ENCODE assay signal across 16 cellular contexts in the genomic region with DNA sequence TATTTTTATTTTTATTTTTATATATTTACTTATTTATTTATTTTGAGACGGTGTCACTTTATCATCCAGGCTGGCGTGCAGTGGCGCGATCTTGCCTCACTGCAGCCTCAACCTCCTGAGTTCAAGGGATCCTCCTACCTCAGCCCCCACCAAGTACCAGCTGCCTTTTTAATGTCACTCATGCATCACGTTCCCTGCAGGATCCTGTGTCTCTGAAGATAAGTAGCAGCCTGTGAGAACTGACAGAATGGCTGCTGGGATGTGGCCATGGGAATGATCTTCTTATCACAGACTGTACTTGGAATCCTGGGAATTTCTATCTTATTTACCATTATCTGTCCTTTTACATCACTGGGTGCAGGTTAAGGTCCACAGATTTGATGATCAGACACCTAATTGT.
"Had no signal": no experiment of that assay in that cellular context is flagged by ENCODE, and none has a peak within 500 bp of the region (broad histone marks: within the 10 kb centered on the region; RNA-seq: fewer than 3 reads in every experiment).

No MANE protein-coding gene starts in this region.

- H3K27me3 ChIP-seq: cardiac muscle cell, thyroid gland had no signal

- H3K4me1 Mint-ChIP-seq: activated naive CD8-positive, alpha-beta T cell treated with anti-CD3 and anti-CD28 coated beads for 36 hours; activated T-helper 17 cell treated with anti-CD3 and anti-CD28 coated beads, Interleukin-2, amount 50 U/mL, for 72 hours; nephron had no signal

- H3K9me3 ChIP-seq: thyroid gland had no signal

- DNase-seq: activated CD4-positive, alpha-beta T cell treated with anti-CD3 and anti-CD28 coated beads, Interleukin-2, amount 10 ng/mL, durations not matched to agents 24 days and 14 days; activated CD8-positive, alpha-beta T cell treated with anti-CD3 and anti-CD28 coated beads for 36 hours; activated naive CD4-positive, alpha-beta T cell; activated naive CD8-positive, alpha-beta T cell treated with anti-CD3 and anti-CD28 coated beads for 36 hours; activated T-cell treated with anti-CD3 and anti-CD28 coated beads, Interleukin-2, amount 50 U/mL, for 1 hour; amniotic stem cell; effector memory CD8-positive, alpha-beta T cell; hippocampal formation; islet precursor cell; midbrain; stimulated activated naive CD4-positive, alpha-beta T cell treated with Interleukin-2 at 50 U/mL for 16 hours; thyroid gland had no signal

- H3K27me3 Mint-ChIP-seq: activated CD4-positive, alpha-beta T cell treated with anti-CD3 and anti-CD28 coated beads, Interleukin-2, amount 10 ng/mL, durations not matched to agents 24 days and 14 days; activated T-helper 17 cell treated with anti-CD3 and anti-CD28 coated beads, Interleukin-2, amount 50 U/mL, for 72 hours; effector memory CD8-positive, alpha-beta T cell had no signal

- H3K27ac Mint-ChIP-seq: activated CD4-positive, alpha-beta T cell treated with anti-CD3 and anti-CD28 coated beads, Interleukin-2, amount 10 ng/mL, durations not matched to agents 24 days and 14 days; activated CD8-positive, alpha-beta T cell treated with anti-CD3 and anti-CD28 coated beads for 36 hours; activated naive CD8-positive, alpha-beta T cell treated with anti-CD3 and anti-CD28 coated beads for 36 hours; activated T-helper 17 cell treated with anti-CD3 and anti-CD28 coated beads, Interleukin-2, amount 50 U/mL, for 72 hours; effector memory CD8-positive, alpha-beta T cell had no signal

- H3K36me3 ChIP-seq: cardiac muscle cell, thyroid gland had no signal

- H3K4me1 ChIP-seq: thyroid gland had no signal

- H3K4me3 ChIP-seq: cardiac muscle cell, thyroid gland had no signal

- H3K27ac ChIP-seq: cardiac muscle cell, epithelial cell of prostate, thyroid gland had no signal

- H3K4me3 Mint-ChIP-seq: activated CD4-positive, alpha-beta T cell treated with anti-CD3 and anti-CD28 coated beads, Interleukin-2, amount 10 ng/mL, durations not matched to agents 24 days and 14 days; activated CD8-positive, alpha-beta T cell treated with anti-CD3 and anti-CD28 coated beads for 36 hours; activated naive CD8-positive, alpha-beta T cell treated with anti-CD3 and anti-CD28 coated beads for 36 hours; activated T-helper 17 cell treated with anti-CD3 and anti-CD28 coated beads, Interleukin-2, amount 50 U/mL, for 72 hours; effector memory CD8-positive, alpha-beta T cell; nephron had no signal

- ATAC-seq: activated CD8-positive, alpha-beta T cell treated with anti-CD3 and anti-CD28 coated beads for 36 hours; activated T-helper 17 cell treated with anti-CD3 and anti-CD28 coated beads, Interleukin-2, amount 50 U/mL, for 72 hours; effector memory CD8-positive, alpha-beta T cell had no signal
